In the genomic region with DNA sequence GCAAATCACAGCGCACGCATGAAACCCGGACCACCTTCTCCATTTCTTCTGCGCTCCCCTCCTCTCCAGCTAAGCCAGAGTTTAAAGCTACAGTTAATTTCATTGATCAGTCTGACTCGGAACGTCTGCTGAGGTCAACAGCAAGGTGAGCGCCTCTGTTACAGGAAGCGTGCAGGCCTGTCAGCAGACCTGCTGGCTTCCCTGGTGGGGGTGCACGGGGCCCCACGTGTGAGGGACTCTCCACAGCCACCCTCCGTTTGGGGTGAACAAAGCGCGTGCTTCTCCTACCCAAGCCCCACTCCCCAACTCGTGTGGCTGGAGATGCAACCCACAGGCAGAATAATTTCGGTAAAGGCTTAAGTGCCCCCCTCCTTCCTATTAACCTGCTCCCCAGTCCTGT, we compare ENCODE assay signal across 17 cellular contexts.
DNase-seq lines count a peak whose midpoint lies in the region; ATAC-seq and TF ChIP-seq lines count a peak whose summit lies in the region.
"Had no signal": no experiment of that assay in that cellular context is flagged by ENCODE, and none has a peak within 500 bp of the region (broad histone marks: within the 10 kb centered on the region; RNA-seq: fewer than 3 reads in every experiment).

No MANE protein-coding gene starts in this region.

- H3K27ac Mint-ChIP-seq in endodermal cell: no peak overlapping the region
- no peak overlapping the region for H3K27ac Mint-ChIP-seq in CD4-positive, alpha-beta memory T cell
- H3K27ac Mint-ChIP-seq: B cell; CD8-positive, alpha-beta T cell had no signal

- H4K20me1 ChIP-seq in osteoblast (ENCODE audit: insufficient read depth, low read length): peaks cover 60% of the 10 kb centered on the region

- no peak overlapping the region for H3K4me2 ChIP-seq in osteoblast (ENCODE audit: insufficient read depth, low read length)

- H2AFZ ChIP-seq in osteoblast (ENCODE audit: low read length): no peak overlapping the region

- no peaks in the 10 kb centered on the region for H3K27me3 Mint-ChIP-seq in endodermal cell (ENCODE audit: insufficient read depth)
- H3K27me3 Mint-ChIP-seq in CD4-positive, alpha-beta memory T cell: peaks cover 5 to 8% of the 10 kb centered on the region in 2 donors
- H3K27me3 Mint-ChIP-seq: B cell had no signal

- peak overlapping the region; percentile 78 for H3K27ac ChIP-seq in left ventricle myocardium inferior (replicated peaks)
- no peak overlapping the region for H3K27ac ChIP-seq in right cardiac atrium (ENCODE audit: low read length)
- peak overlapping the region; percentile 34 for H3K27ac ChIP-seq in endodermal cell (ENCODE audit: low read depth, low read length)
- no peak overlapping the region for H3K27ac ChIP-seq in osteoblast (ENCODE audit: low read depth, low read length)
- H3K27ac ChIP-seq in subcutaneous abdominal adipose tissue (ENCODE audit: low read depth, low read length): peak overlapping the region; percentile 48
- H3K27ac ChIP-seq in CD4-positive, alpha-beta memory T cell (ENCODE audit: low read depth, low read length): no peak overlapping the region
- H3K27ac ChIP-seq: C4-2B had no signal

- no peak overlapping the region for H3K4me3 ChIP-seq in left ventricle myocardium inferior
- H3K4me3 ChIP-seq in right cardiac atrium (ENCODE audit: low read length): no peak overlapping the region
- H3K4me3 ChIP-seq in endodermal cell (ENCODE audit: low read length): no peak overlapping the region
- no peak overlapping the region for H3K4me3 ChIP-seq in osteoblast (ENCODE audit: insufficient read depth, low read length)
- no peak overlapping the region for H3K4me3 ChIP-seq in subcutaneous abdominal adipose tissue (ENCODE audit: low read depth in 1 of 5, low read length in 5 of 5)
- no peak overlapping the region for H3K4me3 ChIP-seq in CD4-positive, alpha-beta memory T cell (ENCODE audit: low read length in 2 of 2)
- H3K4me3 ChIP-seq: HAP-1 had no signal

- H3K4me1 Mint-ChIP-seq in endodermal cell: peaks cover 53% of the 10 kb centered on the region
- no peaks in the 10 kb centered on the region for H3K4me1 Mint-ChIP-seq in CD4-positive, alpha-beta memory T cell
- H3K4me1 Mint-ChIP-seq: B cell had no signal

- intact Hi-C loops in left ventricle myocardium inferior (cut with micrococcal nuclease) (loop anchor here (10.0 kb wide), 1 partner anchor 51 kb away; no protein-coding TSS in a partner anchor), right cardiac atrium (cut with DNase I) (loop anchor here in 3 of 4 donors (5.0 to 10.0 kb wide), 3 partner anchors 51 to 69 kb away; a partner anchor contains a TSS)
- intact Hi-C loops in CD4-positive, alpha-beta memory T cell (cut with micrococcal nuclease): no loop called here

- no peaks in the 10 kb centered on the region for H3K36me3 Mint-ChIP-seq in endodermal cell (ENCODE audit: low read depth)
- no peaks in the 10 kb centered on the region for H3K36me3 Mint-ChIP-seq in CD4-positive, alpha-beta memory T cell
- H3K36me3 Mint-ChIP-seq: CD8-positive, alpha-beta T cell had no signal

- H3K9ac ChIP-seq in endodermal cell (ENCODE audit: extremely low read depth, low read length, poor library complexity, severe bottlenecking) (no peak overlapping the region), subcutaneous abdominal adipose tissue (ENCODE audit: low read length in 5 of 5) (peak overlapping the region in 1 of 5 donors; percentile 7)

- 65% methylated on average over 15 of the region's 15 CpGs for WGBS in right cardiac atrium
- WGBS in endodermal cell (ENCODE audit: insufficient coverage in 1 of 2, insufficient read length in 1 of 2), 2 experiments: 86 to 89% methylated on average over 10 to 15 of the region's 15 CpGs

- no peaks in the 10 kb centered on the region for H3K36me3 ChIP-seq in left ventricle myocardium inferior
- H3K36me3 ChIP-seq in endodermal cell (ENCODE audit: control insufficient read depth, insufficient read depth, low read length): no peaks in the 10 kb centered on the region
- H3K36me3 ChIP-seq in osteoblast (ENCODE audit: insufficient read depth, low read length): no peaks in the 10 kb centered on the region
- no peaks in the 10 kb centered on the region for H3K36me3 ChIP-seq in subcutaneous abdominal adipose tissue (ENCODE audit: control insufficient read depth in 5 of 5, insufficient read depth in 5 of 5, low read length in 5 of 5)
- H3K36me3 ChIP-seq in CD4-positive, alpha-beta memory T cell (ENCODE audit: insufficient read depth, low read length): no peaks in the 10 kb centered on the region
- H3K36me3 ChIP-seq: HAP-1 had no signal

- ATAC-seq in right cardiac atrium: no peak
- no peak for ATAC-seq in HG02798 (IDR thresholded peaks at IDR 0.05; ENCODE audit: poor library complexity, unreplicated experiment)
- ATAC-seq: CD8-positive, alpha-beta T cell; HepG2 had no signal

- no peak overlapping the region for H3K4me3 Mint-ChIP-seq in endodermal cell
- H3K4me3 Mint-ChIP-seq in CD4-positive, alpha-beta memory T cell: no peak overlapping the region
- H3K4me3 Mint-ChIP-seq: B cell; CD8-positive, alpha-beta T cell had no signal

- H3K79me2 ChIP-seq in osteoblast (ENCODE audit: insufficient read depth, low read length): peaks cover 88% of the 10 kb centered on the region

- DNase-seq in left ventricle myocardium inferior (no peak), right cardiac atrium (no peak), endodermal cell (no peak), osteoblast (ENCODE audit: insufficient read length, low spot score, missing footprints) (peak; percentile 72), NCI-H1930 (lab: John Stamatoyannopoulos, UW) (no peak)
- no peak for DNase-seq in CD4-positive, alpha-beta memory T cell
- DNase-seq: CD8-positive, alpha-beta T cell; COR-L47; DMS153; DMS79 treated with DMSO at 0.1 percent for 48 hours; EL had no signal

- no peaks in the 10 kb centered on the region for H3K9me3 Mint-ChIP-seq in endodermal cell
- no peaks in the 10 kb centered on the region for H3K9me3 Mint-ChIP-seq in CD4-positive, alpha-beta memory T cell
- H3K9me3 Mint-ChIP-seq: CD8-positive, alpha-beta T cell had no signal

- H3K4me1 ChIP-seq in left ventricle myocardium inferior (peaks cover 83% of the 10 kb centered on the region), right cardiac atrium (ENCODE audit: control insufficient read depth, insufficient read depth, low read length) (peaks cover 6% of the 10 kb centered on the region), endodermal cell (ENCODE audit: control insufficient read depth, insufficient read depth, low read length) (peaks cover 4% of the 10 kb centered on the region), osteoblast (ENCODE audit: insufficient read depth, low read length) (no peaks in the 10 kb centered on the region), subcutaneous abdominal adipose tissue (ENCODE audit: control insufficient read depth in 5 of 5, insufficient read depth in 5 of 5, low read length in 5 of 5) (peaks cover 11 to 75% (median 53%) of the 10 kb centered on the region in 5 donors)
- H3K4me1 ChIP-seq in CD4-positive, alpha-beta memory T cell (ENCODE audit: insufficient read depth, low read length): no peaks in the 10 kb centered on the region

- TF ChIP-seq CTCF in left ventricle myocardium inferior (IDR thresholded peaks at IDR 0.05; ENCODE audit: borderline replicate concordance) (no peak), endodermal cell (conservative IDR thresholded peaks at IDR 0.05) (no peak), osteoblast (IDR thresholded peaks at IDR 0.05; ENCODE audit: extremely low read depth, low read depth, low read length) (no peak)

- H3K27me3 ChIP-seq in left ventricle myocardium inferior (ENCODE audit: low read depth): peaks cover 33% of the 10 kb centered on the region
- H3K27me3 ChIP-seq in right cardiac atrium (ENCODE audit: control insufficient read depth, insufficient read depth): no peaks in the 10 kb centered on the region
- H3K27me3 ChIP-seq in endodermal cell (ENCODE audit: control insufficient read depth, insufficient read depth, low read length, poor library complexity, severe bottlenecking): peaks cover 8% of the 10 kb centered on the region
- H3K27me3 ChIP-seq in osteoblast (ENCODE audit: insufficient read depth, low read length): no peaks in the 10 kb centered on the region
- H3K27me3 ChIP-seq in subcutaneous abdominal adipose tissue (ENCODE audit: control insufficient read depth in 5 of 5, insufficient read depth in 4 of 5, low read length in 5 of 5): no peaks in the 10 kb centered on the region
- no peaks in the 10 kb centered on the region for H3K27me3 ChIP-seq in CD4-positive, alpha-beta memory T cell (ENCODE audit: insufficient read depth, low read length)

- no peaks in the 10 kb centered on the region for H3K9me3 ChIP-seq in left ventricle myocardium inferior (replicated peaks)
- no peaks in the 10 kb centered on the region for H3K9me3 ChIP-seq in right cardiac atrium (ENCODE audit: control insufficient read depth, low read length)
- H3K9me3 ChIP-seq in endodermal cell (ENCODE audit: control insufficient read depth, low read length): no peaks in the 10 kb centered on the region
- no peaks in the 10 kb centered on the region for H3K9me3 ChIP-seq in osteoblast (ENCODE audit: low read depth, low read length)
- no peaks in the 10 kb centered on the region for H3K9me3 ChIP-seq in subcutaneous abdominal adipose tissue (ENCODE audit: control insufficient read depth in 5 of 5, low read length in 5 of 5)
- H3K9me3 ChIP-seq in CD4-positive, alpha-beta memory T cell (ENCODE audit: control insufficient read depth in 1 of 2, low read length in 2 of 2): no peaks in the 10 kb centered on the region
- H3K9me3 ChIP-seq: HAP-1 had no signal

- CTCF ChIA-PET in CD4-positive, alpha-beta memory T cell (lab: Charles Lee; ENCODE audit: partially characterized antibody): interaction anchor here (1.4 kb wide), 1 partner anchor 12 kb away, joined by 4 read pairs; no protein-coding TSS in a partner anchor

- POLR2A ChIA-PET in CD4-positive, alpha-beta memory T cell (lab: Charles Lee; ENCODE audit: partially characterized antibody): no interaction called here

Comparison
In these comparisons a context has a peak if more than half of its experiments do, and no peak if none do; other contexts are left out.
1. H3K27ac ChIP-seq: peak in left ventricle myocardium inferior (single experiment), endodermal cell (single experiment) and subcutaneous abdominal adipose tissue (single experiment); none in right cardiac atrium (single experiment), osteoblast (single experiment) and CD4-positive, alpha-beta memory T cell (single experiment).